In the genomic region with DNA sequence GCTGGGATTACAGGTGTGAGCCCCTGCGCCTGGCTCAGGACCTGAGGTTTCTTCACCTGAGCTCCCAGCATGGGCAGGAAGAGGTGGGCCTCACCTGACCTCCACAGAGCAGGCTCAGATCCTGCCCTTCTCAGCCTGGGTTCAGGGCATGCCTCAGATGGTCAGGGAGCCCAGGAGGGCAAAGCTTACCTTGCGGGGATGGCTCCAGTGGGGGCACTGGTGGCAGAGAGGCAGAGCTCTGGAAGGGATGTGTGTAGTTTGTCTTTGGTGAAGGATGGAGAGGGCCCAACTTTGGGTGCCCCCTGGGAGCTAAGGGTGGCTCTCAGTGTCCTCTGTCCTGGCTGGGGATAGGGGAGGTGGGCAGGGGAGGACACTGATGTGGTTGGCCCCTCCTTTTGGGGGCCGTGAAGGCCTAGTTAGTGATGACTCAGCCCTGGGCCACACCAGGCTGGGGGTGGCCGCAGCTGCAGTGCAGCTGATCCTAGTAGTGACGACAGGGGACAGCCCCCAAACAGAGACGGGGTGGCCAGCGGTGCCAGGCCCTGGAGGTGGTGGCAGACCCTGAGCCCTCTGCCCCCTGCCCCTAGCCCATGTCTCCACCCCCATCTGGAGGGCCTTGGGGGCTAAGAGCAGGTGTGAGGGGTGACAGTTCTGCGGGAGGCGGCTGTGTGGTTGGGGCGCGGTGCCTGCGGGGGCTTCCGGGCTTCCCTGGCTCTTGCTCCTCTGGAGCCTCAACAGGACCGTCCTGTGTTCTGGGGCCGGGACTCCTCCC, we compare ENCODE assay signal across 9 cellular contexts. TPM values are rescaled to one million over a fixed set of nuclear protein-coding genes. Genes with fewer than 3 reads are reported as not detected.
DNase-seq lines count a peak whose midpoint lies in the region; ATAC-seq and TF ChIP-seq lines count a peak whose summit lies in the region.
"Had no signal": no experiment of that assay in that cellular context is flagged by ENCODE, and none has a peak within 500 bp of the region (broad histone marks: within the 10 kb centered on the region; RNA-seq: fewer than 3 reads in every experiment).

No MANE protein-coding gene starts in this region.

- TF ChIP-seq CTCF in mesothelial cell of epicardium (IDR thresholded peaks at IDR 0.05; ENCODE audit: unreplicated experiment): no peak

- DNase-seq in Right ventricle myocardium inferior (ENCODE audit: missing footprints) (no peak), cardiac septum (ENCODE audit: low spot score) (no peak), mesothelial cell of epicardium (ENCODE audit: low spot score in 2 of 2, unreplicated experiment in 2 of 2) (no peak), aorta (no peak), NCI-H2029 (lab: John Stamatoyannopoulos, UW) (no peak), NK-92 (lab: John Stamatoyannopoulos, UW; ENCODE audit: unreplicated experiment) (no peak)
- DNase-seq: BE2C; NCI-H1436 treated with DMSO at 0.1 percent for 48 hours; stimulated activated CD8-positive, alpha-beta memory T cell treated with anti-CD3 and anti-CD28 coated beads, Interleukin-4, amount 100 ng/mL, for 48 hours had no signal

- H3K4me3 ChIP-seq in aorta (ENCODE audit: low read length in 2 of 2): no peak overlapping the region

- no peak overlapping the region for H3K4me3 Mint-ChIP-seq in mesothelial cell of epicardium

- peaks cover 38% of the 10 kb centered on the region for H3K4me1 Mint-ChIP-seq in mesothelial cell of epicardium

- peak overlapping the region; percentile 62 to 91 for H3K27ac ChIP-seq in aorta (ENCODE audit: low read depth in 1 of 2, low read length in 2 of 2)

- H3K36me3 ChIP-seq in aorta (ENCODE audit: control insufficient read depth in 1 of 2, insufficient read depth in 2 of 2, low read length in 1 of 2): no peaks in the 10 kb centered on the region
- H3K36me3 ChIP-seq: BE2C had no signal

- H3K9me3 Mint-ChIP-seq in mesothelial cell of epicardium: no peaks in the 10 kb centered on the region

- peak overlapping the region; percentile 66 for H3K27ac Mint-ChIP-seq in mesothelial cell of epicardium

- H3K27me3 Mint-ChIP-seq in mesothelial cell of epicardium (ENCODE audit: low read depth): no peaks in the 10 kb centered on the region

- no peaks in the 10 kb centered on the region for H3K4me1 ChIP-seq in aorta (ENCODE audit: control insufficient read depth in 1 of 2, insufficient read depth in 2 of 2, low read length in 2 of 2)

- H3K36me3 Mint-ChIP-seq in mesothelial cell of epicardium: peaks cover 2% of the 10 kb centered on the region

- intact Hi-C loops in Right ventricle myocardium inferior (cut with DNase I): loop anchor here (2.0 kb wide), 1 partner anchor 14 kb away; the partner anchor contains the start of genes NTHL1 and TSC2
- intact Hi-C loops in cardiac septum (cut with DNase I): loop anchor here (10.0 kb wide), 1 partner anchor 488 kb away; no protein-coding TSS in a partner anchor
- intact Hi-C loops in aorta (cut with DNase I): no loop called here

- 60 to 65% methylated on average over 14 to 15 of the region's 15 CpGs for WGBS in aorta, 2 donors

- H3K27me3 ChIP-seq in aorta (ENCODE audit: control insufficient read depth in 1 of 2, insufficient read depth in 2 of 2, low read length in 1 of 2): no peaks in the 10 kb centered on the region
- H3K27me3 ChIP-seq: BE2C had no signal

- no peaks in the 10 kb centered on the region for H3K9me3 ChIP-seq in aorta (ENCODE audit: control insufficient read depth, low read length)
- H3K9me3 ChIP-seq: BE2C had no signal

- ATAC-seq in Right ventricle myocardium inferior: peak; percentile 26
- no peak for ATAC-seq in aorta (ENCODE audit: low FRiP score)

RNA-seq across cellular contexts. Expression of gene NHERF2, which starts 5.8 kb away (rescaled TPM):
- total RNA-seq in Right ventricle myocardium inferior (292 TPM), cardiac septum (183 TPM), mesothelial cell of epicardium (48.1 to 55.1 TPM (median 51.3 TPM) in 3 replicates), aorta (100 to 1,000 TPM in 1 of 2 donors, 10 to 100 TPM in 1; 81.8 to 110 TPM)
- polyA plus RNA-seq in aorta: 100 to 1,000 TPM; 119 to 133 TPM

RNA-seq across cellular contexts. Expression of gene NPW, which starts 12.9 kb away (rescaled TPM):
- total RNA-seq in Right ventricle myocardium inferior (not detected), cardiac septum (not detected), mesothelial cell of epicardium (14.0 to 16.1 TPM (median 15.4 TPM) in 3 replicates), aorta (1 to 10 TPM in 1 of 2 donors, not detected in 1; 1.2 TPM)
- under 1 TPM in 1 of 2 donors, not detected in 1; 0.56 TPM for polyA plus RNA-seq in aorta

RNA-seq across cellular contexts. Expression of gene NTHL1, which starts 15.2 kb away (rescaled TPM):
- total RNA-seq in Right ventricle myocardium inferior: 23.3 TPM
- 10.4 TPM for total RNA-seq in cardiac septum
- total RNA-seq in mesothelial cell of epicardium: 27.6 to 31.1 TPM (median 29.7 TPM) in 3 replicates
- 10 to 100 TPM in 1 of 2 donors, 1 to 10 TPM in 1; 7.4 to 12.9 TPM for total RNA-seq in aorta
- polyA plus RNA-seq in aorta: 10 to 100 TPM; 24.4 to 33.8 TPM

RNA-seq across cellular contexts. Expression of gene TSC2, which starts 15.3 kb away (rescaled TPM):
- total RNA-seq in Right ventricle myocardium inferior (62.8 TPM), cardiac septum (73.3 TPM), mesothelial cell of epicardium (242 to 250 TPM (median 243 TPM) in 3 replicates), aorta (100 to 1,000 TPM in 1 of 2 donors, 10 to 100 TPM in 1; 92.4 to 146 TPM)
- 100 to 1,000 TPM in 1 of 2 donors, 10 to 100 TPM in 1; 16.2 to 166 TPM for polyA plus RNA-seq in aorta

RNA-seq across cellular contexts. Expression of gene ZNF598, which starts 22.9 kb away (rescaled TPM):
- total RNA-seq in Right ventricle myocardium inferior (18.5 TPM), cardiac septum (21.9 TPM), mesothelial cell of epicardium (50.6 to 52.7 TPM (median 52.7 TPM) in 3 replicates), aorta (10 to 100 TPM; 31.0 to 34.4 TPM)
- 10 to 100 TPM; 12.8 to 32.9 TPM for polyA plus RNA-seq in aorta

Comparison
In these comparisons a context has a peak if more than half of its experiments do, and no peak if none do; other contexts are left out.
1. intact Hi-C loops: an anchor here in Right ventricle myocardium inferior (2.0 kb wide) and cardiac septum (10.0 kb wide); none called in aorta.